Comparison of ENCODE assay signal across 18 cellular contexts in genomic region chr2:70505613-70506391, GRCh38. TPM values are rescaled to one million over a fixed set of nuclear protein-coding genes. Genes with fewer than 3 reads are reported as not detected.
A peak's percentile ranks its signal among the peaks of the same experiment; 100 is the strongest.
DNase-seq lines count a peak whose midpoint lies in the region; ATAC-seq and TF ChIP-seq lines count a peak whose summit lies in the region.
"Had no signal": no experiment of that assay in that cellular context is flagged by ENCODE, and none has a peak within 500 bp of the region (broad histone marks: within the 10 kb centered on the region; RNA-seq: fewer than 3 reads in every experiment).

No MANE protein-coding gene starts in this region.

- no peak overlapping the region for H3K4me3 ChIP-seq in MM.1S (ENCODE audit: low read length)
- H3K4me3 ChIP-seq: A549, GM12878 had no signal

- peaks cover 6% of the 10 kb centered on the region; the same call in 1 of the 2 replicates for H3K4me1 ChIP-seq in MM.1S (ENCODE audit: low read length)
- H3K4me1 ChIP-seq: A549, BE2C had no signal

- H3K9me3 ChIP-seq in MM.1S (replicated peaks; ENCODE audit: insufficient read depth, low read length), result no peaks in the 10 kb centered on the region
- H3K9me3 ChIP-seq: A549, BE2C had no signal

- CTCF ChIA-PET in RWPE1 (lab: Yijun Ruan, JAX), result interaction anchor here (0.6 kb wide), 1 partner anchor 138 kb away, joined by 4 read pairs; no protein-coding TSS in a partner anchor

- H3K9me3 Mint-ChIP-seq in immature natural killer cell, result no peaks in the 10 kb centered on the region
- no peaks in the 10 kb centered on the region for H3K9me3 Mint-ChIP-seq in nephron progenitor cell
- H3K9me3 Mint-ChIP-seq: CD4-positive, alpha-beta memory T cell; H9 had no signal

- H3K79me2 ChIP-seq in MM.1S (ENCODE audit: low read length), result no peaks in the 10 kb centered on the region

- H3K4me1 Mint-ChIP-seq in immature natural killer cell, result peaks cover 70 to 73% of the 10 kb centered on the region in 2 donors
- H3K4me1 Mint-ChIP-seq in nephron progenitor cell, result peaks cover 58% of the 10 kb centered on the region
- H3K4me1 Mint-ChIP-seq: CD4-positive, alpha-beta memory T cell had no signal

- no peak for ATAC-seq in Right ventricle myocardium superior (ENCODE audit: poor library complexity)
- ATAC-seq in GM21717 (IDR thresholded peaks at IDR 0.05; ENCODE audit: unreplicated experiment), result no peak
- ATAC-seq: A549, GM12878 had no signal

- TF ChIP-seq CTCF in MM.1S (IDR thresholded peaks at IDR 0.05; ENCODE audit: low read length) (no peak), nephron progenitor cell (IDR thresholded peaks at IDR 0.05) (no peak), RWPE1 (conservative IDR thresholded peaks at IDR 0.05; ENCODE audit: low read depth) (no peak)

- H3K27me3 Mint-ChIP-seq in immature natural killer cell (ENCODE audit: low read depth in 3 of 3) (peaks cover 0 to 3% (median 0%) of the 10 kb centered on the region in 3 donors), nephron progenitor cell (ENCODE audit: low read depth, poor library complexity) (peaks cover 3% of the 10 kb centered on the region)

- H3K4me3 Mint-ChIP-seq in immature natural killer cell (peak overlapping the region; percentile 29 to 61 (median 50)), nephron progenitor cell (no peak overlapping the region)
- H3K4me3 Mint-ChIP-seq: CD4-positive, alpha-beta memory T cell; H9 had no signal

- peak overlapping the region; percentile 42; the same call in 1 of the 2 replicates for H3K4me2 ChIP-seq in MM.1S (ENCODE audit: low read depth, low read length)
- H3K4me2 ChIP-seq: A549 had no signal

- POLR2A ChIA-PET in RWPE1 (lab: Yijun Ruan, JAX; ENCODE audit: low non-redundant PET), result no interaction called here

- H4K20me1 ChIP-seq in MM.1S (ENCODE audit: insufficient read depth, low read length), result no peaks in the 10 kb centered on the region

- H2AFZ ChIP-seq in MM.1S (ENCODE audit: low read length), result no peak overlapping the region

- no peaks in the 10 kb centered on the region for H3F3A ChIP-seq in MM.1S (ENCODE audit: insufficient read depth, low read length)

- DNase-seq in MM.1S (no peak), NCI-H82 (lab: John Stamatoyannopoulos, UW) (peak; percentile 58), immature natural killer cell (peak in 1 of 3 donors; percentile 29), nephron progenitor cell (no peak), RWPE1 (ENCODE audit: low spot score) (no peak), Right ventricle myocardium superior (no peak)
- DNase-seq in effector CD8-positive, alpha-beta T cell (lab: John Stamatoyannopoulos, UW), result no peak
- DNase-seq: BE2C; CD4-positive, alpha-beta memory T cell; DMS79; GOT3; H9 had no signal

- peaks cover 0 to 4% (median 0%) of the 10 kb centered on the region in 3 donors for H3K36me3 Mint-ChIP-seq in immature natural killer cell
- H3K36me3 Mint-ChIP-seq in nephron progenitor cell (ENCODE audit: low read depth), result no peaks in the 10 kb centered on the region
- H3K36me3 Mint-ChIP-seq: CD4-positive, alpha-beta memory T cell had no signal

- intact Hi-C loops in Right ventricle myocardium superior (cut with DNase I), result no loop called here

- H3K9ac ChIP-seq in MM.1S (ENCODE audit: low read length), result no peak overlapping the region

- H3K9me2 ChIP-seq in MM.1S (replicated peaks; ENCODE audit: insufficient read depth, low read length), result no peaks in the 10 kb centered on the region

- no peaks in the 10 kb centered on the region for H3K27me3 ChIP-seq in MM.1S (replicated peaks; ENCODE audit: insufficient read depth, low read length)
- H3K27me3 ChIP-seq: BE2C had no signal

- H3K36me3 ChIP-seq in MM.1S (replicated peaks; ENCODE audit: insufficient read depth, low read length), result no peaks in the 10 kb centered on the region
- H3K36me3 ChIP-seq: BE2C had no signal

- H3K27ac Mint-ChIP-seq in immature natural killer cell (peak overlapping the region; percentile 18 to 65 (median 60)), nephron progenitor cell (peak overlapping the region; percentile 64)
- H3K27ac Mint-ChIP-seq: CD4-positive, alpha-beta memory T cell; H9 had no signal

- no peak overlapping the region for H3K27ac ChIP-seq in MM.1S (ENCODE audit: low read length)
- no peak overlapping the region for H3K27ac ChIP-seq in RWPE1
- H3K27ac ChIP-seq: A549, C4-2B had no signal

RNA-seq across cellular contexts. Expression of gene TGFA, which starts 47.8 kb away (rescaled TPM):
- 1 to 10 TPM; 2.1 to 5.5 (median 2.6) TPM for polyA plus RNA-seq in immature natural killer cell
- 2.1 TPM for total RNA-seq in Right ventricle myocardium superior
- total RNA-seq: G401 had no signal
- polyA plus RNA-seq: AG04450 had no signal
